In the genomic region with DNA sequence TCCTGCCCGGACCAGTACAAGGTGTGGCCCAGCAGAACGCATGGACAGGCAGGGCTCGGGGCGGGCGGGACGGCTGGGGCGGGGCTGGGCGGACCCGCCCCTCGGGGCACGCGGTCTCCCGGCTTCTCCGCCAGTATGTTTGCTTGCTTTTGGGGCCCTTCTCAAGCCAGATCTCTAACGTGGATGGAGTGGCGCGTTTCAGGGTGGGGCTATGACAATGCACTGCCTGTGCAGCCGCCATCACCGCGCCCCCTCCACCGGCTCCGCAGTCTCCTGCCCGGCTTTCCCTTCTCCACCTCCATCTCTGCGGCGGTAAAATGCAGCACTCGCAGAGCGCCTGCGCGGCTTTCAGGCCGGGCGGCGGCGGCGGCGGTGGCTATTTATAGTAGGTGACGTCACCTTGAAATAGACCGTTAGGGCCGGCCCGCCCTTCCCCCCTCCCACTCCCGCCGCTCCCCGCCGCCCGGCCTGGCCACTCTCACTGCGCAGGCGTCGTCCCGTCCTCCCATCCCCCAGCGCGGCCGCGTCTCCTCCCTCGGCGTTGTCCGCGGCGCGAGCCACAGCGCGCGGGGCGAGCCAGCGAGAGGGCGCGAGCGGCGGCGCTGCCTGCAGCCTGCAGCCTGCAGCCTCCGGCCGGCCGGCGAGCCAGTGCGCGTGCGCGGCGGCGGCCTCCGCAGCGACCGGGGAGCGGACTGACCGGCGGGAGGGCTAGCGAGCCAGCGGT, we compare ENCODE assay signal across 8 cellular contexts. TPM values are rescaled to one million over a fixed set of nuclear protein-coding genes. Genes with fewer than 3 reads are reported as not detected.
DNase-seq lines count a peak whose midpoint lies in the region; ATAC-seq and TF ChIP-seq lines count a peak whose summit lies in the region.

A gene (plus strand): TSS at position 560 of the 724 bp plus-strand sequence. CDS start 199 bp downstream, outside the sequence.

- POLR2A ChIA-PET in activated CD4-positive, alpha-beta T cell treated with anti-CD3 and anti-CD28 coated beads for 36 hours (lab: Charles Lee), result no interaction called here

- CTCF ChIA-PET in activated CD4-positive, alpha-beta T cell treated with anti-CD3 and anti-CD28 coated beads for 36 hours (lab: Charles Lee), result interaction anchor here (1.3 to 3.1 kb wide), 3 partner anchors 26 to 282 kb away, joined by 3 to 11 read pairs (median 7); a partner anchor contains a TSS

- TF ChIP-seq CTCF in AG09319 (IDR thresholded peaks at IDR 0.05; ENCODE audit: low read depth, low read length), result no peak
- no peak for TF ChIP-seq CTCF in choroid plexus epithelial cell (conservative IDR thresholded peaks at IDR 0.05; ENCODE audit: low read depth, low read length)

- H3K9me3 Mint-ChIP-seq in activated CD4-positive, alpha-beta T cell treated with anti-CD3 and anti-CD28 coated beads for 36 hours (ENCODE audit: low read depth), result no peaks in the 10 kb centered on the region

- intact Hi-C loops in activated CD4-positive, alpha-beta T cell treated with anti-CD3 and anti-CD28 coated beads for 36 hours (cut with DNase I, micrococcal nuclease), result loop anchor here (1.0 to 10.0 kb wide), 13 partner anchors 26 to 651 kb away; a partner anchor contains a TSS

- DNase-seq in AG09319 (ENCODE audit: extremely low read depth, low read depth) (peak; percentile 87), NCI-H446 treated with DMSO at 0.1 percent for 48 hours (lab: John Stamatoyannopoulos, UW) (peak; percentile 81), choroid plexus epithelial cell (ENCODE audit: low read depth) (peak; percentile 95)
- DNase-seq in activated CD4-positive, alpha-beta T cell treated with anti-CD3 and anti-CD28 coated beads for 36 hours, result peak; percentile 96
- peak; percentile 66 to 90 (median 88) for DNase-seq in stimulated activated CD4-positive, alpha-beta T cell treated with anti-CD3 and anti-CD28 coated beads, Interleukin-1b, Interleukin-23, amount 100 ng/mL, for 24 hours (ENCODE audit: low read depth in 4 of 4, low spot score in 1 of 4)

- H3K27ac ChIP-seq in layer of hippocampus (ENCODE audit: low read depth, low read length), result peak within 1 kb of the TSS; percentile 98

- no peaks in the 10 kb centered on the region for H3K27me3 Mint-ChIP-seq in activated CD4-positive, alpha-beta T cell treated with anti-CD3 and anti-CD28 coated beads for 36 hours

- no peaks in the 10 kb centered on the region for H3K27me3 ChIP-seq in layer of hippocampus (ENCODE audit: control insufficient read depth, insufficient read depth, low read length)

- H3K4me3 Mint-ChIP-seq in activated CD4-positive, alpha-beta T cell treated with anti-CD3 and anti-CD28 coated beads for 36 hours, result no peak within 1 kb of the TSS

- H3K36me3 Mint-ChIP-seq in activated CD4-positive, alpha-beta T cell treated with anti-CD3 and anti-CD28 coated beads for 36 hours (ENCODE audit: low read depth), result peaks cover 17% of the 10 kb centered on the region

- ATAC-seq in GM19023 (IDR thresholded peaks at IDR 0.05; ENCODE audit: unreplicated experiment) (peak; percentile 60), HG03196 (IDR thresholded peaks at IDR 0.05; ENCODE audit: unreplicated experiment) (peak; percentile 59)
- ATAC-seq in activated CD4-positive, alpha-beta T cell treated with anti-CD3 and anti-CD28 coated beads for 36 hours, result peak; percentile 73

- H3K4me1 Mint-ChIP-seq in activated CD4-positive, alpha-beta T cell treated with anti-CD3 and anti-CD28 coated beads for 36 hours, result peaks cover 21% of the 10 kb centered on the region

- H3K4me3 ChIP-seq in choroid plexus epithelial cell (ENCODE audit: low read depth, low read length), result peak within 1 kb of the TSS; percentile 82

- H3K27ac Mint-ChIP-seq in activated CD4-positive, alpha-beta T cell treated with anti-CD3 and anti-CD28 coated beads for 36 hours, result peak within 1 kb of the TSS; percentile 84

RNA-seq across cellular contexts. Expression of the gene that starts here (rescaled TPM):
- total RNA-seq in activated CD4-positive, alpha-beta T cell treated with anti-CD3 and anti-CD28 coated beads for 36 hours, result 10 to 100 TPM; 83.2 to 98.5 TPM

Comparison
In these comparisons a context has a peak if more than half of its experiments do, and no peak if none do; other contexts are left out.
1. Peak in every context shown above with its lines: DNase-seq, ATAC-seq, H3K4me3 ChIP-seq and H3K27ac ChIP-seq.